14 cellular contexts compared by ENCODE assay signal in genomic region chr11:46319074-46319453, GRCh38. TPM values are rescaled to one million over a fixed set of nuclear protein-coding genes. Genes with fewer than 3 reads are reported as not detected.
A peak's percentile ranks its signal among the peaks of the same experiment; 100 is the strongest.
DNase-seq lines count a peak whose midpoint lies in the region; ATAC-seq, FAIRE-seq and TF ChIP-seq lines count a peak whose summit lies in the region.
"Had no signal": no experiment of that assay in that cellular context is flagged by ENCODE, and none has a peak within 500 bp of the region (broad histone marks: within the 10 kb centered on the region; RNA-seq: fewer than 3 reads in every experiment).

No MANE protein-coding gene starts in this region.

- no peak for FAIRE-seq in kidney (lab: Jason Lieb, UNC)

- CTCF ChIA-PET in HCT116 (lab: Charles Lee) (interaction anchor here (3.1 kb wide), 1 partner anchor 10 kb away, joined by 13 read pairs; no protein-coding TSS in a partner anchor), SK-N-SH (lab: Yijun Ruan, JAX) (interaction anchor here (0.8 to 18.5 kb wide), 5 partner anchors 9 to 80 kb away, joined by 3 to 459 read pairs (median 6); no protein-coding TSS in a partner anchor)

- H3F3A ChIP-seq in SK-N-SH (replicated peaks; ENCODE audit: insufficient read depth): peaks cover 24% of the 10 kb centered on the region

- no peaks in the 10 kb centered on the region for H3K27me3 Mint-ChIP-seq in activated CD4-positive, alpha-beta T cell treated with anti-CD3 and anti-CD28 coated beads, Interleukin-2, amount 10 ng/mL, durations not matched to agents 24 days and 14 days
- H3K27me3 Mint-ChIP-seq in activated T-helper 1 cell treated with anti-CD3 and anti-CD28 coated beads, Interleukin-12 subunit alpha, Interleukin-12 subunit beta, Interleukin-2, Interleukin-4 antibody, amounts not matched to agents 30 ng/mL and 10 ng/mL and 1 ng/mL, durations not matched to agents 14 hours and 24 hours and 36 hours (ENCODE audit: insufficient read depth): no peaks in the 10 kb centered on the region
- H3K27me3 Mint-ChIP-seq in naive B cell: peaks cover 0 to 17% (median 16%) of the 10 kb centered on the region in 3 donors

- TF ChIP-seq EP300 in SK-N-SH (IDR thresholded peaks at IDR 0.05; ENCODE audit: borderline replicate concordance in 1 of 2, low read depth in 1 of 2, low read length in 1 of 2): no peak

- peak overlapping the region; percentile 81 for H3K27ac Mint-ChIP-seq in activated CD4-positive, alpha-beta T cell treated with anti-CD3 and anti-CD28 coated beads, Interleukin-2, amount 10 ng/mL, durations not matched to agents 24 days and 14 days
- H3K27ac Mint-ChIP-seq in activated T-helper 1 cell treated with anti-CD3 and anti-CD28 coated beads, Interleukin-12 subunit alpha, Interleukin-12 subunit beta, Interleukin-2, Interleukin-4 antibody, amounts not matched to agents 30 ng/mL and 10 ng/mL and 1 ng/mL, durations not matched to agents 14 hours and 24 hours and 36 hours: peak overlapping the region; percentile 84
- peak overlapping the region in 5 of 6 donors; percentile 3 to 94 (median 83) for H3K27ac Mint-ChIP-seq in naive B cell

- no peaks in the 10 kb centered on the region for H3K36me3 Mint-ChIP-seq in activated CD4-positive, alpha-beta T cell treated with anti-CD3 and anti-CD28 coated beads, Interleukin-2, amount 10 ng/mL, durations not matched to agents 24 days and 14 days (ENCODE audit: low read depth)
- H3K36me3 Mint-ChIP-seq in activated T-helper 1 cell treated with anti-CD3 and anti-CD28 coated beads, Interleukin-12 subunit alpha, Interleukin-12 subunit beta, Interleukin-2, Interleukin-4 antibody, amounts not matched to agents 30 ng/mL and 10 ng/mL and 1 ng/mL, durations not matched to agents 14 hours and 24 hours and 36 hours (ENCODE audit: low read depth): no peaks in the 10 kb centered on the region
- no peaks in the 10 kb centered on the region for H3K36me3 Mint-ChIP-seq in naive B cell

- H3K9me3 ChIP-seq in HCT116 (ENCODE audit: control insufficient read depth in 1 of 2, insufficient read depth in 1 of 2, low read depth in 1 of 2, low read length in 2 of 2) (no peaks in the 10 kb centered on the region), kidney (ENCODE audit: control insufficient read depth in 1 of 2, low read length in 2 of 2) (no peaks in the 10 kb centered on the region), SK-N-SH (no peaks in the 10 kb centered on the region)
- H3K9me3 ChIP-seq: sigmoid colon had no signal

- POLR2A ChIA-PET in HCT116 (lab: Charles Lee) (interaction anchor here (2.8 kb wide), 1 partner anchor 76 kb away, joined by 8 read pairs; no protein-coding TSS in a partner anchor), SK-N-SH (lab: Yijun Ruan, JAX) (no interaction called here)

- peaks cover 14% of the 10 kb centered on the region for H3K4me1 Mint-ChIP-seq in activated CD4-positive, alpha-beta T cell treated with anti-CD3 and anti-CD28 coated beads, Interleukin-2, amount 10 ng/mL, durations not matched to agents 24 days and 14 days
- H3K4me1 Mint-ChIP-seq in activated T-helper 1 cell treated with anti-CD3 and anti-CD28 coated beads, Interleukin-12 subunit alpha, Interleukin-12 subunit beta, Interleukin-2, Interleukin-4 antibody, amounts not matched to agents 30 ng/mL and 10 ng/mL and 1 ng/mL, durations not matched to agents 14 hours and 24 hours and 36 hours (ENCODE audit: low read depth): peaks cover 24% of the 10 kb centered on the region
- H3K4me1 Mint-ChIP-seq in naive B cell: peaks cover 16 to 26% (median 22%) of the 10 kb centered on the region in 3 donors

- intact Hi-C loops in activated CD4-positive, alpha-beta T cell treated with anti-CD3 and anti-CD28 coated beads, Interleukin-2, amount 10 ng/mL, durations not matched to agents 24 days and 14 days (cut with micrococcal nuclease): no loop called here
- intact Hi-C loops in HCT116 (cut with micrococcal nuclease) (loop anchor here (10.0 kb wide), 1 partner anchor 354 kb away; no protein-coding TSS in a partner anchor), kidney (cut with DNase I) (no loop called here)
- intact Hi-C loops in activated T-helper 1 cell treated with anti-CD3 and anti-CD28 coated beads, Interleukin-12 subunit alpha, Interleukin-12 subunit beta, Interleukin-2, Interleukin-4 antibody, amounts not matched to agents 30 ng/mL and 10 ng/mL and 1 ng/mL, durations not matched to agents 14 hours and 24 hours and 36 hours (cut with micrococcal nuclease): no loop called here

- no peaks in the 10 kb centered on the region for H3K36me3 ChIP-seq in HCT116 (ENCODE audit: control insufficient read depth in 1 of 2, insufficient read depth in 2 of 2, low read length in 2 of 2)
- H3K36me3 ChIP-seq in kidney (ENCODE audit: control insufficient read depth in 1 of 2, insufficient read depth in 2 of 2, low read length in 2 of 2): no peaks in the 10 kb centered on the region
- peaks cover 13 to 52% of the 10 kb centered on the region in 2 experiments for H3K36me3 ChIP-seq in SK-N-SH (replicated peaks in 1 of 2; ENCODE audit: control insufficient read depth in 1 of 2, insufficient read depth in 2 of 2, low read length in 1 of 2)

- H3K9me3 Mint-ChIP-seq in activated CD4-positive, alpha-beta T cell treated with anti-CD3 and anti-CD28 coated beads, Interleukin-2, amount 10 ng/mL, durations not matched to agents 24 days and 14 days: no peaks in the 10 kb centered on the region
- no peaks in the 10 kb centered on the region for H3K9me3 Mint-ChIP-seq in activated T-helper 1 cell treated with anti-CD3 and anti-CD28 coated beads, Interleukin-12 subunit alpha, Interleukin-12 subunit beta, Interleukin-2, Interleukin-4 antibody, amounts not matched to agents 30 ng/mL and 10 ng/mL and 1 ng/mL, durations not matched to agents 14 hours and 24 hours and 36 hours
- H3K9me3 Mint-ChIP-seq in naive B cell: no peaks in the 10 kb centered on the region

- TF ChIP-seq RAD21 in HCT116 (IDR thresholded peaks at IDR 0.05; ENCODE audit: low read depth) (no peak), SK-N-SH (IDR thresholded peaks at IDR 0.05; ENCODE audit: low read length) (no peak)

- peak overlapping the region; percentile 16 for H2AFZ ChIP-seq in HCT116 (ENCODE audit: low read depth, low read length, poor library complexity, severe bottlenecking)
- no peak overlapping the region for H2AFZ ChIP-seq in SK-N-SH (ENCODE audit: low read depth)

- ATAC-seq in HCT116: no peak
- no peak for ATAC-seq in naive B cell (ENCODE audit: low read depth in 2 of 2)

- H3K4me3 Mint-ChIP-seq in activated CD4-positive, alpha-beta T cell treated with anti-CD3 and anti-CD28 coated beads, Interleukin-2, amount 10 ng/mL, durations not matched to agents 24 days and 14 days: peak overlapping the region; percentile 3
- no peak overlapping the region for H3K4me3 Mint-ChIP-seq in activated T-helper 1 cell treated with anti-CD3 and anti-CD28 coated beads, Interleukin-12 subunit alpha, Interleukin-12 subunit beta, Interleukin-2, Interleukin-4 antibody, amounts not matched to agents 30 ng/mL and 10 ng/mL and 1 ng/mL, durations not matched to agents 14 hours and 24 hours and 36 hours
- H3K4me3 Mint-ChIP-seq in naive B cell: peak overlapping the region; percentile 57 to 91 (median 82)

- RAD21 ChIA-PET in HCT116 (lab: Charles Lee; ENCODE audit: low non-redundant PET in 1 of 2, low total read pairs in 2 of 2, uncharacterized antibody in 2 of 2, unreplicated experiment in 2 of 2): interaction anchor here in 1 of 2 experiments (0.7 kb wide), 1 partner anchor 323 kb away, joined by 3 read pairs; no protein-coding TSS in a partner anchor

- H3K9ac ChIP-seq in HCT116 (ENCODE audit: low read length): no peak overlapping the region
- no peak overlapping the region for H3K9ac ChIP-seq in kidney (ENCODE audit: low read length in 2 of 2)
- H3K9ac ChIP-seq in SK-N-SH: no peak overlapping the region

- H3K4me1 ChIP-seq in HCT116 (ENCODE audit: control insufficient read depth in 1 of 2, insufficient read depth in 2 of 2, low read length in 2 of 2) (peaks cover 5 to 9% of the 10 kb centered on the region in 2 experiments; a peak in 3 of 4 replicates), kidney (ENCODE audit: control insufficient read depth in 1 of 2, insufficient read depth in 1 of 2, low read depth in 1 of 2, low read length in 2 of 2) (peaks cover 0 to 4% of the 10 kb centered on the region in 2 donors), SK-N-SH (ENCODE audit: control insufficient read depth in 1 of 2, insufficient read depth in 2 of 2, low read depth in 1 of 2, low read length in 1 of 2) (peaks cover 0 to 5% of the 10 kb centered on the region in 2 experiments; a peak in 1 of 4 replicates)
- H3K4me1 ChIP-seq: sigmoid colon had no signal

- DNase-seq in activated CD4-positive, alpha-beta T cell treated with anti-CD3 and anti-CD28 coated beads, Interleukin-2, amount 10 ng/mL, durations not matched to agents 24 days and 14 days: no peak
- DNase-seq in activated CD4-positive, alpha-beta T cell treated with anti-CD3 and anti-CD28 coated beads, Interleukin-2, amount 50 U/mL, for 1 hour: no peak
- DNase-seq in HCT116 (ENCODE audit: low read depth, low spot score) (no peak), naive B cell (no peak), NCI-H1417 (lab: John Stamatoyannopoulos, UW) (no peak), kidney (no peak), SK-N-SH (no peak)
- no peak for DNase-seq in activated T-helper 1 cell treated with anti-CD3 and anti-CD28 coated beads, Interleukin-12 subunit alpha, Interleukin-12 subunit beta, Interleukin-2, Interleukin-4 antibody, amounts not matched to agents 30 ng/mL and 10 ng/mL and 1 ng/mL, durations not matched to agents 14 hours and 24 hours and 36 hours (ENCODE audit: low spot score)
- DNase-seq: activated CD4-positive, CD25-positive, alpha-beta regulatory T cell; brain microvascular endothelial cell; COR-L47; sigmoid colon; stimulated activated CD4-positive, alpha-beta T cell treated with anti-CD3 and anti-CD28 coated beads, Interleukin-4, amount 100 ng/mL, for 24 hours had no signal

- no peak for TF ChIP-seq POLR2A in HCT116 (IDR thresholded peaks at IDR 0.05; ENCODE audit: borderline replicate concordance, extremely low read depth, insufficient read depth, insufficient read length)

- H3K9me2 ChIP-seq in HCT116 (ENCODE audit: insufficient read depth) (no peaks in the 10 kb centered on the region), SK-N-SH (no peaks in the 10 kb centered on the region)

- H3K4me2 ChIP-seq in HCT116 (ENCODE audit: low read length): no peak overlapping the region
- H3K4me2 ChIP-seq in SK-N-SH: no peak overlapping the region

- H3K27me3 ChIP-seq in HCT116 (ENCODE audit: insufficient read depth, low read length) (no peaks in the 10 kb centered on the region), SK-N-SH (ENCODE audit: insufficient read depth) (no peaks in the 10 kb centered on the region)
- H3K27me3 ChIP-seq: brain microvascular endothelial cell, sigmoid colon had no signal

- BruUV-seq in HCT116 (replicated peaks; lab: Mats Ljungman, UMichigan): no TSS peak

- 100% methylated on average over 3 of the region's 5 CpGs for WGBS in SK-N-SH (ENCODE audit: low lambda C conversion rate)

- TF ChIP-seq CTCF in HCT116 (IDR thresholded peaks at IDR 0.05 in 2 of 3, conservative IDR thresholded peaks at IDR 0.05 in 1 of 3; ENCODE audit: borderline replicate concordance in 1 of 3, insufficient read depth in 1 of 3, low read depth in 2 of 3, low read length in 2 of 3) (no peak), kidney (IDR thresholded peaks at IDR 0.05; ENCODE audit: borderline replicate concordance, extremely low read depth, insufficient read depth) (no peak), SK-N-SH (IDR thresholded peaks at IDR 0.05) (no peak)

- H3K27ac ChIP-seq in HCT116 (ENCODE audit: low read depth, low read length) (no peak overlapping the region), kidney (ENCODE audit: low read depth in 2 of 2, low read length in 2 of 2) (no peak overlapping the region), SK-N-SH (ENCODE audit: low read depth in 2 of 2, low read length in 1 of 2) (no peak overlapping the region)
- H3K27ac ChIP-seq: brain microvascular endothelial cell, SK-N-MC had no signal

- H4K20me1 ChIP-seq in HCT116 (ENCODE audit: insufficient read depth): no peaks in the 10 kb centered on the region
- H4K20me1 ChIP-seq in SK-N-SH (ENCODE audit: insufficient read depth): no peaks in the 10 kb centered on the region

- H3K4me3 ChIP-seq in HCT116 (replicated peaks in 1 of 2; ENCODE audit: low read depth in 1 of 2, low read length in 2 of 2) (no peak overlapping the region), kidney (ENCODE audit: low read length in 2 of 2) (no peak overlapping the region), SK-N-SH (ENCODE audit: low read depth in 2 of 2, low read length in 1 of 2) (no peak overlapping the region)
- H3K4me3 ChIP-seq: sigmoid colon, SK-N-MC had no signal

- no peaks in the 10 kb centered on the region for H3K79me2 ChIP-seq in HCT116 (ENCODE audit: insufficient read depth, low read length)
- H3K79me2 ChIP-seq in SK-N-SH (ENCODE audit: insufficient read depth): no peaks in the 10 kb centered on the region

RNA-seq across cellular contexts. Expression of gene DGKZ, which starts 28.2 kb away (rescaled TPM):
- 87.4 and 94.7 TPM in 2 replicates for total RNA-seq in activated CD4-positive, alpha-beta T cell treated with anti-CD3 and anti-CD28 coated beads, Interleukin-2, amount 10 ng/mL, durations not matched to agents 24 days and 14 days
- total RNA-seq in HCT116 (2021; ENCODE audit: unreplicated experiment): 70.2 TPM
- polyA plus RNA-seq in HCT116 (2012): 67.3 and 69.5 TPM in 2 replicates
- total RNA-seq in activated T-helper 1 cell treated with anti-CD3 and anti-CD28 coated beads, Interleukin-12 subunit alpha, Interleukin-12 subunit beta, Interleukin-2, Interleukin-4 antibody, amounts not matched to agents 30 ng/mL and 10 ng/mL and 1 ng/mL, durations not matched to agents 14 hours and 24 hours and 36 hours: 101 TPM in 2 replicates
- 10 to 100 TPM in 1 of 6 donors, 1 to 10 TPM in 5; 2.5 to 13.7 (median 7.9) TPM for polyA plus RNA-seq in naive B cell (ENCODE audit: low read depth in 6 of 6)
- 50.6 TPM for total RNA-seq in kidney
- 48.5 TPM for polyA plus RNA-seq in kidney (ENCODE audit: insufficient read depth, low read depth, low replicate concordance)
- 23.9 and 33.2 TPM in 2 replicates for polyA plus RNA-seq in SK-N-SH (2012; rRNA removed)
- polyA plus RNA-seq in SK-N-SH (2012; cell fraction: cytosol; rRNA removed): 9.1 and 17.5 TPM in 2 replicates
- 80.1 and 95.5 TPM in 2 replicates for polyA plus RNA-seq in SK-N-SH (2012; cell fraction: nucleus; rRNA removed)

RNA-seq across cellular contexts. Expression of gene CREB3L1, which starts 41.6 kb away (rescaled TPM):
- 0.09 and 0.17 TPM in 2 replicates for total RNA-seq in activated CD4-positive, alpha-beta T cell treated with anti-CD3 and anti-CD28 coated beads, Interleukin-2, amount 10 ng/mL, durations not matched to agents 24 days and 14 days
- 0.37 TPM for total RNA-seq in HCT116 (2021; ENCODE audit: unreplicated experiment)
- 0.29 and 0.30 TPM in 2 replicates for polyA plus RNA-seq in HCT116 (2012)
- total RNA-seq in activated T-helper 1 cell treated with anti-CD3 and anti-CD28 coated beads, Interleukin-12 subunit alpha, Interleukin-12 subunit beta, Interleukin-2, Interleukin-4 antibody, amounts not matched to agents 30 ng/mL and 10 ng/mL and 1 ng/mL, durations not matched to agents 14 hours and 24 hours and 36 hours: 0.15 and 0.39 TPM in 2 replicates
- not detected for polyA plus RNA-seq in naive B cell (ENCODE audit: low read depth in 6 of 6)
- total RNA-seq in kidney: 7.3 TPM
- 2.5 TPM for polyA plus RNA-seq in kidney (ENCODE audit: insufficient read depth, low read depth, low replicate concordance)
- polyA plus RNA-seq in SK-N-SH (2012; rRNA removed): 5.6 and 14.0 TPM in 2 replicates
- polyA plus RNA-seq in SK-N-SH (2012; cell fraction: cytosol; rRNA removed): 9.9 and 13.3 TPM in 2 replicates
- 14.7 and 17.4 TPM in 2 replicates for polyA plus RNA-seq in SK-N-SH (2012; cell fraction: nucleus; rRNA removed)
